ENCODE assay signal across 11 cellular contexts in genomic region chr6:155881845-155882526, GRCh38.
DNase-seq lines count a peak whose midpoint lies in the region; ATAC-seq and TF ChIP-seq lines count a peak whose summit lies in the region.
"Had no signal": no experiment of that assay in that cellular context is flagged by ENCODE, and none has a peak within 500 bp of the region (broad histone marks: within the 10 kb centered on the region; RNA-seq: fewer than 3 reads in every experiment).

No MANE protein-coding gene starts in this region.

- H3K9me3 Mint-ChIP-seq in Calu3 (ENCODE audit: low read depth, unreplicated experiment) (peaks cover 2% of the 10 kb centered on the region), endodermal cell (peaks cover 2% of the 10 kb centered on the region)
- H3K9me3 Mint-ChIP-seq in activated CD8-positive, alpha-beta T cell treated with anti-CD3 and anti-CD28 coated beads for 36 hours = no peaks in the 10 kb centered on the region

- no peaks in the 10 kb centered on the region for H3K27me3 ChIP-seq in endodermal cell (ENCODE audit: control insufficient read depth, insufficient read depth, low read length, poor library complexity, severe bottlenecking)

- H3K27ac Mint-ChIP-seq in Calu3 (ENCODE audit: unreplicated experiment) (peak overlapping the region; percentile 78), endodermal cell (no peak overlapping the region)
- H3K27ac Mint-ChIP-seq in activated CD8-positive, alpha-beta T cell treated with anti-CD3 and anti-CD28 coated beads for 36 hours = no peak overlapping the region

- no TSS peak for BruUV-seq in Calu3 (replicated peaks; lab: Mats Ljungman, UMichigan)

- H3K4me1 ChIP-seq in endodermal cell (ENCODE audit: control insufficient read depth, insufficient read depth, low read length) = no peaks in the 10 kb centered on the region

- H3K9ac ChIP-seq in endodermal cell (ENCODE audit: extremely low read depth, low read length, poor library complexity, severe bottlenecking) = no peak overlapping the region

- no peaks in the 10 kb centered on the region for H3K36me3 ChIP-seq in endodermal cell (ENCODE audit: control insufficient read depth, insufficient read depth, low read length)
- H3K36me3 ChIP-seq: thoracic aorta had no signal

- DNase-seq in Calu3 = peak; percentile 37
- DNase-seq in activated CD8-positive, alpha-beta T cell treated with anti-CD3 and anti-CD28 coated beads for 36 hours = no peak
- DNase-seq in HCEC 1CT = no peak
- DNase-seq in GDM1 (lab: John Stamatoyannopoulos, UW) = no peak
- DNase-seq in GM10266 (ENCODE audit: extremely low spot score) = no peak
- no peak for DNase-seq in endodermal cell
- DNase-seq: activated CD8-positive, alpha-beta memory T cell treated with anti-CD3 and anti-CD28 coated beads, Interleukin-2, amount 50 U/mL, for 48 hours; KG1 had no signal

- POLR2A ChIA-PET in activated CD8-positive, alpha-beta T cell treated with anti-CD3 and anti-CD28 coated beads for 36 hours (lab: Charles Lee) = no interaction called here

- 93 to 97% methylated on average over 5 of the region's 5 CpGs for WGBS in endodermal cell (ENCODE audit: insufficient coverage in 1 of 2, insufficient read length in 1 of 2), 2 experiments

- CTCF ChIA-PET in Calu3 (lab: Charles Lee) = no interaction called here
- CTCF ChIA-PET in activated CD8-positive, alpha-beta T cell treated with anti-CD3 and anti-CD28 coated beads for 36 hours (lab: Charles Lee) = no interaction called here

- ATAC-seq in GM19395 (IDR thresholded peaks at IDR 0.05; ENCODE audit: unreplicated experiment) (peak; percentile 32), HG02943 (IDR thresholded peaks at IDR 0.05; ENCODE audit: low read depth, unreplicated experiment) (peak; percentile 23)
- peak; percentile 17 for ATAC-seq in activated CD8-positive, alpha-beta T cell treated with anti-CD3 and anti-CD28 coated beads for 36 hours

- no peak overlapping the region for H3K27ac ChIP-seq in endodermal cell (ENCODE audit: low read depth, low read length)
- H3K27ac ChIP-seq: thoracic aorta had no signal

- H3K4me3 Mint-ChIP-seq in Calu3 (ENCODE audit: low read depth, unreplicated experiment) = peak overlapping the region; percentile 16
- H3K4me3 Mint-ChIP-seq in activated CD8-positive, alpha-beta T cell treated with anti-CD3 and anti-CD28 coated beads for 36 hours = no peak overlapping the region
- no peak overlapping the region for H3K4me3 Mint-ChIP-seq in endodermal cell

- TF ChIP-seq CTCF in Calu3 (IDR thresholded peaks at IDR 0.05; ENCODE audit: unreplicated experiment) = no peak
- TF ChIP-seq CTCF in activated CD8-positive, alpha-beta T cell treated with anti-CD3 and anti-CD28 coated beads for 36 hours (IDR thresholded peaks at IDR 0.05) = no peak
- no peak for TF ChIP-seq CTCF in GM10266 (IDR thresholded peaks at IDR 0.05; ENCODE audit: control insufficient read depth, insufficient read depth, low read depth, missing control alignments)
- TF ChIP-seq CTCF in endodermal cell (conservative IDR thresholded peaks at IDR 0.05) = no peak

- intact Hi-C loops in Calu3 (cut with micrococcal nuclease; ENCODE audit: unreplicated experiment) = loop anchor here (5.0 kb wide), 2 partner anchors 85 to 100 kb away; no protein-coding TSS in a partner anchor
- intact Hi-C loops in activated CD8-positive, alpha-beta T cell treated with anti-CD3 and anti-CD28 coated beads for 36 hours (cut with micrococcal nuclease) = no loop called here

- H3K27me3 Mint-ChIP-seq in Calu3 (ENCODE audit: unreplicated experiment) = no peaks in the 10 kb centered on the region
- no peaks in the 10 kb centered on the region for H3K27me3 Mint-ChIP-seq in activated CD8-positive, alpha-beta T cell treated with anti-CD3 and anti-CD28 coated beads for 36 hours
- no peaks in the 10 kb centered on the region for H3K27me3 Mint-ChIP-seq in endodermal cell (ENCODE audit: insufficient read depth)

- H3K4me3 ChIP-seq in endodermal cell (ENCODE audit: low read length) = no peak overlapping the region
- H3K4me3 ChIP-seq: thoracic aorta had no signal

- no peaks in the 10 kb centered on the region for H3K9me3 ChIP-seq in endodermal cell (ENCODE audit: control insufficient read depth, low read length)
- H3K9me3 ChIP-seq: thoracic aorta had no signal

- H3K36me3 Mint-ChIP-seq in Calu3 (ENCODE audit: insufficient read depth, unreplicated experiment) (peaks cover 6% of the 10 kb centered on the region), endodermal cell (ENCODE audit: low read depth) (no peaks in the 10 kb centered on the region)
- no peaks in the 10 kb centered on the region for H3K36me3 Mint-ChIP-seq in activated CD8-positive, alpha-beta T cell treated with anti-CD3 and anti-CD28 coated beads for 36 hours (ENCODE audit: low read depth)

- H3K4me1 Mint-ChIP-seq in Calu3 (ENCODE audit: low read depth, unreplicated experiment) = peaks cover 37% of the 10 kb centered on the region
- peaks cover 22% of the 10 kb centered on the region for H3K4me1 Mint-ChIP-seq in activated CD8-positive, alpha-beta T cell treated with anti-CD3 and anti-CD28 coated beads for 36 hours (ENCODE audit: low read depth)
- peaks cover 12% of the 10 kb centered on the region for H3K4me1 Mint-ChIP-seq in endodermal cell
